Comparison of ENCODE assay signal across 17 cellular contexts in genomic region chr17:42779304-42779941, GRCh38. TPM values are rescaled to one million over a fixed set of nuclear protein-coding genes. Genes with fewer than 3 reads are reported as not detected.
DNase-seq lines count a peak whose midpoint lies in the region; ATAC-seq, FAIRE-seq and TF ChIP-seq lines count a peak whose summit lies in the region.
"Had no signal": no experiment of that assay in that cellular context is flagged by ENCODE, and none has a peak within 500 bp of the region (broad histone marks: within the 10 kb centered on the region; RNA-seq: fewer than 3 reads in every experiment).

No MANE protein-coding gene starts in this region.

- peaks cover 0 to 53% (median 14%) of the 10 kb centered on the region in 11 experiments; a peak in 13 of 22 replicates for H4K20me1 ChIP-seq in BLaER1 treated with 17β-estradiol and CSF1 and Interleukin-3, amounts not matched to agents 10 nM and 100 nM
- no peaks in the 10 kb centered on the region for H4K20me1 ChIP-seq in PC-9 (ENCODE audit: insufficient read depth)

- no peak for TF ChIP-seq CTCF in chondrocyte (IDR thresholded peaks at IDR 0.05)
- TF ChIP-seq CTCF in PC-9 (conservative IDR thresholded peaks at IDR 0.05): no peak

- peaks cover 12% of the 10 kb centered on the region for H3K79me2 ChIP-seq in PC-9 (ENCODE audit: low read depth)

- no peak overlapping the region; a peak in 1 of 20 replicates for H3K4me3 ChIP-seq in BLaER1 treated with 17β-estradiol and CSF1 and Interleukin-3, amounts not matched to agents 10 nM and 100 nM
- peak overlapping the region; percentile 83 for H3K4me3 ChIP-seq in HUES6 (ENCODE audit: low read depth, low read length)
- no peak overlapping the region for H3K4me3 ChIP-seq in PC-9
- H3K4me3 ChIP-seq in naive thymus-derived CD4-positive, alpha-beta T cell (ENCODE audit: low read length): no peak overlapping the region

- POLR2A ChIA-PET in PC-9 (lab: Charles Lee; ENCODE audit: unreplicated experiment): no interaction called here
- POLR2A ChIA-PET in naive thymus-derived CD4-positive, alpha-beta T cell (lab: Charles Lee): no interaction called here

- H3K27ac Mint-ChIP-seq in chondrocyte (ENCODE audit: unreplicated experiment) (peak overlapping the region; percentile 2), naive B cell (peak overlapping the region in 3 of 6 donors; percentile 44 to 88 (median 51))
- H3K27ac Mint-ChIP-seq in naive thymus-derived CD4-positive, alpha-beta T cell: peak overlapping the region in 1 of 9 donors; percentile 18
- H3K27ac Mint-ChIP-seq: dendritic cell treated with granulocyte-macrophage colony-stimulating factor and Interleukin-4, amounts not matched to agents 40 ng/mL and 50 ng/mL, for 4 days had no signal

- no peaks in the 10 kb centered on the region for H3K9me3 ChIP-seq in BLaER1 treated with 17β-estradiol and CSF1 and Interleukin-3, amounts not matched to agents 10 nM and 100 nM (replicated peaks in 1 of 11)
- H3K9me3 ChIP-seq in HUES6 (ENCODE audit: control insufficient read depth, insufficient read depth, low read depth, low read length) (no peaks in the 10 kb centered on the region), PC-9 (ENCODE audit: insufficient read depth, low read depth) (no peaks in the 10 kb centered on the region)
- H3K9me3 ChIP-seq in naive thymus-derived CD4-positive, alpha-beta T cell (ENCODE audit: control insufficient read depth in 2 of 3, low read length in 3 of 3): no peaks in the 10 kb centered on the region
- H3K9me3 ChIP-seq: thyroid gland had no signal

- peaks cover 58 to 73% (median 69%) of the 10 kb centered on the region in 11 experiments for H3K27me3 ChIP-seq in BLaER1 treated with 17β-estradiol and CSF1 and Interleukin-3, amounts not matched to agents 10 nM and 100 nM
- H3K27me3 ChIP-seq in HUES6 (ENCODE audit: control insufficient read depth, insufficient read depth, low read length) (peaks cover 34% of the 10 kb centered on the region), PC-9 (ENCODE audit: insufficient read depth, low read depth) (no peaks in the 10 kb centered on the region)
- peaks cover 0 to 24% of the 10 kb centered on the region in 2 donors for H3K27me3 ChIP-seq in naive thymus-derived CD4-positive, alpha-beta T cell (ENCODE audit: control insufficient read depth in 2 of 2, insufficient read depth in 2 of 2, low read length in 2 of 2)

- H3K27me3 Mint-ChIP-seq in chondrocyte (ENCODE audit: low read depth): peaks cover 5% of the 10 kb centered on the region
- H3K27me3 Mint-ChIP-seq in naive B cell: peaks cover 21 to 46% (median 39%) of the 10 kb centered on the region in 3 donors
- peaks cover 28 to 43% (median 30%) of the 10 kb centered on the region in 5 donors for H3K27me3 Mint-ChIP-seq in naive thymus-derived CD4-positive, alpha-beta T cell

- no peak overlapping the region for H3K27ac ChIP-seq in BLaER1 treated with 17β-estradiol and CSF1 and Interleukin-3, amounts not matched to agents 10 nM and 100 nM
- H3K27ac ChIP-seq in HUES6 (ENCODE audit: low read depth, low read length) (no peak overlapping the region), PC-9 (no peak overlapping the region)
- H3K27ac ChIP-seq in naive thymus-derived CD4-positive, alpha-beta T cell (ENCODE audit: low read depth, low read length): no peak overlapping the region
- H3K27ac ChIP-seq: thyroid gland had no signal

- H3K36me3 Mint-ChIP-seq in chondrocyte (ENCODE audit: low read depth): peaks cover 7% of the 10 kb centered on the region
- H3K36me3 Mint-ChIP-seq in naive B cell: peaks cover 11 to 25% of the 10 kb centered on the region in 2 donors
- H3K36me3 Mint-ChIP-seq in naive thymus-derived CD4-positive, alpha-beta T cell: peaks cover 10 to 44% (median 18%) of the 10 kb centered on the region in 5 donors

- no peak overlapping the region for H2AFZ ChIP-seq in PC-9

- H3K9me3 Mint-ChIP-seq in chondrocyte (ENCODE audit: low read depth) (no peaks in the 10 kb centered on the region), naive B cell (peaks cover 0 to 2% (median 0%) of the 10 kb centered on the region in 7 donors)
- peaks cover 0 to 3% (median 0%) of the 10 kb centered on the region in 11 donors for H3K9me3 Mint-ChIP-seq in naive thymus-derived CD4-positive, alpha-beta T cell
- H3K9me3 Mint-ChIP-seq: dendritic cell treated with granulocyte-macrophage colony-stimulating factor and Interleukin-4, amounts not matched to agents 40 ng/mL and 50 ng/mL, for 4 days had no signal

- DNase-seq in chondrocyte (ENCODE audit: low spot score) (no peak), naive B cell (no peak), NCI-H2171 treated with DMSO at 0.1 percent for 48 hours (lab: John Stamatoyannopoulos, UW) (no peak), PC-9 (no peak), GM12891 (ENCODE audit: insufficient read length, low spot score) (no peak)
- DNase-seq in naive thymus-derived CD4-positive, alpha-beta T cell: no peak
- DNase-seq: AML-193, anterior cingulate cortex, DMS79, KBM-7, NCI-H1417 treated with DMSO at 0.1 percent for 48 hours, NCI-H446 treated with DMSO at 0.1 percent for 48 hours, thyroid gland had no signal

- intact Hi-C loops in PC-9 (cut with micrococcal nuclease; ENCODE audit: unreplicated experiment): no loop called here
- intact Hi-C loops in naive thymus-derived CD4-positive, alpha-beta T cell (cut with micrococcal nuclease): no loop called here

- CTCF ChIA-PET in PC-9 (lab: Charles Lee): no interaction called here
- CTCF ChIA-PET in naive thymus-derived CD4-positive, alpha-beta T cell (lab: Charles Lee): no interaction called here

- peak overlapping the region in 6 of 11 experiments; percentile 22 to 50 (median 39); a peak in 6 of 22 replicates for H3K4me2 ChIP-seq in BLaER1 treated with 17β-estradiol and CSF1 and Interleukin-3, amounts not matched to agents 10 nM and 100 nM
- no peak overlapping the region for H3K4me2 ChIP-seq in PC-9

- peaks cover 37% of the 10 kb centered on the region for H3F3A ChIP-seq in PC-9 (ENCODE audit: insufficient read depth, low read depth)

- FAIRE-seq in GM12891 (lab: Jason Lieb, UNC): no peak
- FAIRE-seq: RCC 7860 had no signal

- H3K9ac ChIP-seq in BLaER1 treated with 17β-estradiol and CSF1 and Interleukin-3, amounts not matched to agents 10 nM and 100 nM: no peak overlapping the region
- H3K9ac ChIP-seq in HUES6 (ENCODE audit: low read length): peak overlapping the region; percentile 74

- peaks cover 10 to 53% (median 25%) of the 10 kb centered on the region in 10 experiments; a peak in 19 of 20 replicates for H3K4me1 ChIP-seq in BLaER1 treated with 17β-estradiol and CSF1 and Interleukin-3, amounts not matched to agents 10 nM and 100 nM
- H3K4me1 ChIP-seq in HUES6 (ENCODE audit: control insufficient read depth, insufficient read depth, low read length): peaks cover 27% of the 10 kb centered on the region
- H3K4me1 ChIP-seq in PC-9 (replicated peaks; ENCODE audit: insufficient read depth): peaks cover 37% of the 10 kb centered on the region
- peaks cover under 1 to 5% of the 10 kb centered on the region in 2 donors for H3K4me1 ChIP-seq in naive thymus-derived CD4-positive, alpha-beta T cell (ENCODE audit: control insufficient read depth in 2 of 2, insufficient read depth in 2 of 2, low read length in 2 of 2)

- BruUV-seq in PC-9 (replicated peaks; lab: Mats Ljungman, UMichigan): no TSS peak

- H3K36me3 ChIP-seq in BLaER1 treated with 17β-estradiol and CSF1 and Interleukin-3, amounts not matched to agents 10 nM and 100 nM: peaks cover 4 to 42% (median 25%) of the 10 kb centered on the region in 11 experiments; a peak in 17 of 22 replicates
- H3K36me3 ChIP-seq in HUES6 (ENCODE audit: control insufficient read depth, insufficient read depth, low read length): peaks cover 37% of the 10 kb centered on the region
- peaks cover 27% of the 10 kb centered on the region for H3K36me3 ChIP-seq in PC-9 (ENCODE audit: low read depth)
- H3K36me3 ChIP-seq in naive thymus-derived CD4-positive, alpha-beta T cell (ENCODE audit: control insufficient read depth in 2 of 3, insufficient read depth in 3 of 3, low read length in 3 of 3): peaks cover 0 to 45% (median 3%) of the 10 kb centered on the region in 3 experiments

- no peak for ATAC-seq in naive B cell (ENCODE audit: low read depth in 2 of 2)
- no peak for ATAC-seq in naive thymus-derived CD4-positive, alpha-beta T cell

- peaks cover 33% of the 10 kb centered on the region for H3K4me1 Mint-ChIP-seq in chondrocyte (ENCODE audit: low read depth)
- peaks cover 14 to 39% (median 38%) of the 10 kb centered on the region in 3 donors for H3K4me1 Mint-ChIP-seq in naive B cell
- peaks cover 18 to 37% (median 26%) of the 10 kb centered on the region in 7 donors for H3K4me1 Mint-ChIP-seq in naive thymus-derived CD4-positive, alpha-beta T cell

- H3K9me2 ChIP-seq in PC-9 (ENCODE audit: insufficient read depth): no peaks in the 10 kb centered on the region

- no peak for TF ChIP-seq POLR2A in GM12891 (IDR thresholded peaks at IDR 0.05; ENCODE audit: low read depth, low read length)

- H3K4me3 Mint-ChIP-seq in chondrocyte (ENCODE audit: unreplicated experiment) (peak overlapping the region; percentile 53), naive B cell (peak overlapping the region in 5 of 8 donors; percentile 19 to 76 (median 27))
- H3K4me3 Mint-ChIP-seq in naive thymus-derived CD4-positive, alpha-beta T cell: peak overlapping the region in 4 of 10 donors; percentile 2 to 58 (median 41)
- H3K4me3 Mint-ChIP-seq: dendritic cell treated with granulocyte-macrophage colony-stimulating factor and Interleukin-4, amounts not matched to agents 40 ng/mL and 50 ng/mL, for 4 days had no signal

RNA-seq across cellular contexts. Expression of gene WNK4, which starts 1.0 kb away (rescaled TPM):
- total RNA-seq in chondrocyte (0.26 to 0.32 TPM in 2 of 3 replicates, not detected in the other), PC-9 (2021) (8.3 and 11.9 TPM in 2 replicates)
- under 1 TPM in 1 of 6 donors, not detected in 5; 0.10 TPM for polyA plus RNA-seq in naive B cell (ENCODE audit: low read depth in 6 of 6)
- total RNA-seq in naive thymus-derived CD4-positive, alpha-beta T cell: under 1 TPM; 0.10 to 0.51 (median 0.24) TPM
- polyA plus RNA-seq in naive thymus-derived CD4-positive, alpha-beta T cell: not detected
- polyA plus RNA-seq in GM12891 (2012; ENCODE audit: low read depth, missing spikeins): 0.05 TPM

RNA-seq across cellular contexts. Expression of gene VPS25, which starts 6.2 kb away (rescaled TPM):
- 52.5 to 63.9 TPM (median 55.1 TPM) in 3 replicates for total RNA-seq in chondrocyte
- polyA plus RNA-seq in naive B cell (ENCODE audit: low read depth in 6 of 6): 10 to 100 TPM; 44.3 to 61.0 (median 56.5) TPM
- total RNA-seq in PC-9 (2021): 38.7 and 48.4 TPM in 2 replicates
- 10 to 100 TPM; 24.3 to 60.6 (median 37.7) TPM for total RNA-seq in naive thymus-derived CD4-positive, alpha-beta T cell
- 10 to 100 TPM; 55.0 to 57.2 TPM for polyA plus RNA-seq in naive thymus-derived CD4-positive, alpha-beta T cell
- 101 TPM for polyA plus RNA-seq in GM12891 (2012; ENCODE audit: low read depth, missing spikeins)

RNA-seq across cellular contexts. Expression of gene RAMP2, which starts 18.4 kb away (rescaled TPM):
- total RNA-seq in chondrocyte: 0.63 to 4.9 TPM (median 3.9 TPM) in 3 replicates
- polyA plus RNA-seq in naive B cell (ENCODE audit: low read depth in 6 of 6): not detected
- total RNA-seq in PC-9 (2021): 1.1 TPM in 1 of 2 replicates, not detected in the other
- total RNA-seq in naive thymus-derived CD4-positive, alpha-beta T cell: not detected
- not detected for polyA plus RNA-seq in naive thymus-derived CD4-positive, alpha-beta T cell
- polyA plus RNA-seq in GM12891 (2012; ENCODE audit: low read depth, missing spikeins): 0.74 TPM

RNA-seq across cellular contexts. Expression of gene COA3, which starts 19.1 kb away (rescaled TPM):
- 38.7 to 49.1 TPM (median 39.5 TPM) in 3 replicates for total RNA-seq in chondrocyte
- 100 to 1,000 TPM; 117 to 157 (median 133) TPM for polyA plus RNA-seq in naive B cell (ENCODE audit: low read depth in 6 of 6)
- 49.3 and 49.9 TPM in 2 replicates for total RNA-seq in PC-9 (2021)
- 10 to 100 TPM in 4 of 5 experiments, 1 to 10 TPM in 1; 7.6 to 48.1 (median 27.6) TPM for total RNA-seq in naive thymus-derived CD4-positive, alpha-beta T cell
- 100 to 1,000 TPM; 108 to 118 TPM for polyA plus RNA-seq in naive thymus-derived CD4-positive, alpha-beta T cell
- 55.4 TPM for polyA plus RNA-seq in GM12891 (2012; ENCODE audit: low read depth, missing spikeins)

RNA-seq across cellular contexts. Expression of gene CNTD1, which starts 19.2 kb away (rescaled TPM):
- total RNA-seq in chondrocyte (0.60 TPM in 1 of 3 replicates, not detected in the others), PC-9 (2021) (not detected in 2 replicates)
- under 1 TPM in 5 of 6 donors, not detected in 1; 0.17 to 0.74 (median 0.70) TPM for polyA plus RNA-seq in naive B cell (ENCODE audit: low read depth in 6 of 6)
- not detected for total RNA-seq in naive thymus-derived CD4-positive, alpha-beta T cell
- polyA plus RNA-seq in naive thymus-derived CD4-positive, alpha-beta T cell: under 1 TPM; 0.24 to 0.32 TPM
- 0.63 TPM for polyA plus RNA-seq in GM12891 (2012; ENCODE audit: low read depth, missing spikeins)
